ENCODE assay signal across 15 cellular contexts in the genomic region with DNA sequence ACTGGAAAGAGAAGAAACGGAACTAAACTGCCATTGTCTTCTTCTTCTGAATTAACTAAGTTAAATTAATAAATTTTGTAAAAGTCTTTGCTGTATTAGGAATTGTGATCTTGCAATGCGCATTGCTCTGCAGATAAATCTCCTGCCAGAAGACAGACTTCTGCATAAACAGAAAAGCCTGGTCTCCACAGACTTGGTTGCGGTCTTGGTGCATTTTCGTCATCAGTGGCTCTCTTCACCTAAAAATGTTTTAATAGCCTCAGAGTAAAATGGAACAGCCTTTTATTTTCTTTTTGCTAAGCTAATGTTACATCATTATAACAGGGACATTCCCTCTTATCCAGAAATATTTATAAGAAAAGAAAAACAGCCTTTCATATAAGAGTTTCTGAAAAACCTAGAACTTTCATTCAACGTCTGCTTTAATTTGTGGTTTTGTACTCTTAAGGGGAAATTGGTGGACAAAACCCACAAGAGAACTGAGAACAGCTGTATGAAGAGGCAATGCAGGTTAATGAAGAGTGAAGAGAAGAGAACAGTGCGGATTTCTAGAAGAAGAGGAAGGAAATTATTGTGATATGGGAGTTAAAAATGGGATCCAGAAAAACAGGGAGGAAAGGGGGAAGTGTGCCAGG. TPM values are rescaled to one million over a fixed set of nuclear protein-coding genes. Genes with fewer than 3 reads are reported as not detected.
A peak's percentile ranks its signal among the peaks of the same experiment; 100 is the strongest.
DNase-seq lines count a peak whose midpoint lies in the region; ATAC-seq and TF ChIP-seq lines count a peak whose summit lies in the region.
"Had no signal": no experiment of that assay in that cellular context is flagged by ENCODE, and none has a peak within 500 bp of the region (broad histone marks: within the 10 kb centered on the region; RNA-seq: fewer than 3 reads in every experiment).

No MANE protein-coding gene starts in this region.

- H3K36me3 ChIP-seq in MM.1S (replicated peaks; ENCODE audit: insufficient read depth, low read length): no peaks in the 10 kb centered on the region
- H3K36me3 ChIP-seq: HAP-1, lower lobe of right lung had no signal

- H3K9me3 ChIP-seq in MM.1S (replicated peaks; ENCODE audit: insufficient read depth, low read length): no peaks in the 10 kb centered on the region
- H3K9me3 ChIP-seq: HAP-1, lower lobe of right lung had no signal

- H4K20me1 ChIP-seq in MM.1S (ENCODE audit: insufficient read depth, low read length): no peaks in the 10 kb centered on the region

- H3K9ac ChIP-seq in MM.1S (ENCODE audit: low read length): no peak overlapping the region

- no peak overlapping the region for H3K4me2 ChIP-seq in MM.1S (ENCODE audit: low read depth, low read length)

- no peaks in the 10 kb centered on the region for H3K9me3 Mint-ChIP-seq in natural killer cell
- H3K9me3 Mint-ChIP-seq in natural killer cell treated with Interleukin-12 subunit alpha and Interleukin-12 subunit beta and Interleukin-15 and Interleukin-18, amount 100 ng/mL, for 72 hours: no peaks in the 10 kb centered on the region

- intact Hi-C loops in natural killer cell (cut with micrococcal nuclease): no loop called here

- no peak for DNase-seq in natural killer cell
- DNase-seq in natural killer cell treated with Interleukin-12 subunit alpha and Interleukin-12 subunit beta and Interleukin-15 and Interleukin-18, amount 100 ng/mL, for 72 hours (ENCODE audit: low spot score): no peak
- DNase-seq in MM.1S: peak; percentile 7
- no peak for DNase-seq in stimulated activated naive CD4-positive, alpha-beta T cell treated with Interleukin-2 at 50 U/mL for 16 hours (lab: John Stamatoyannopoulos, UW)
- no peak for DNase-seq in NCI-H2081 (lab: John Stamatoyannopoulos, UW)
- no peak for DNase-seq in ureter (ENCODE audit: low spot score)
- no peak for DNase-seq in iPS-NIHi7 (ENCODE audit: extremely low spot score)
- DNase-seq: cerebellar nuclear complex, lower lobe of right lung, right cardiac atrium had no signal

- no peak overlapping the region for H3K4me3 ChIP-seq in MM.1S (ENCODE audit: low read length)
- H3K4me3 ChIP-seq: HAP-1, lower lobe of right lung had no signal

- peaks cover 5 to 7% of the 10 kb centered on the region in 2 donors for H3K4me1 Mint-ChIP-seq in natural killer cell
- peaks cover 6 to 8% of the 10 kb centered on the region in 2 donors for H3K4me1 Mint-ChIP-seq in natural killer cell treated with Interleukin-12 subunit alpha and Interleukin-12 subunit beta and Interleukin-15 and Interleukin-18, amount 100 ng/mL, for 72 hours (ENCODE audit: low read depth in 2 of 2)

- peaks cover 10 to 32% of the 10 kb centered on the region in 2 donors for H3K27me3 Mint-ChIP-seq in natural killer cell (ENCODE audit: low read depth in 2 of 2)
- H3K27me3 Mint-ChIP-seq in natural killer cell treated with Interleukin-12 subunit alpha and Interleukin-12 subunit beta and Interleukin-15 and Interleukin-18, amount 100 ng/mL, for 72 hours: peaks cover 11 to 38% of the 10 kb centered on the region in 2 donors

- H3K4me1 ChIP-seq in MM.1S (ENCODE audit: low read length): no peaks in the 10 kb centered on the region
- H3K4me1 ChIP-seq: HAP-1, lower lobe of right lung had no signal

- peak overlapping the region; percentile 10 for H3K4me3 Mint-ChIP-seq in natural killer cell
- no peak overlapping the region for H3K4me3 Mint-ChIP-seq in natural killer cell treated with Interleukin-12 subunit alpha and Interleukin-12 subunit beta and Interleukin-15 and Interleukin-18, amount 100 ng/mL, for 72 hours

- H3F3A ChIP-seq in MM.1S (ENCODE audit: insufficient read depth, low read length): no peaks in the 10 kb centered on the region

- H3K79me2 ChIP-seq in MM.1S (ENCODE audit: low read length): no peaks in the 10 kb centered on the region

- no peak overlapping the region for H2AFZ ChIP-seq in MM.1S (ENCODE audit: low read length)

- no peaks in the 10 kb centered on the region for H3K27me3 ChIP-seq in MM.1S (replicated peaks; ENCODE audit: insufficient read depth, low read length)

- H3K9me2 ChIP-seq in MM.1S (replicated peaks; ENCODE audit: insufficient read depth, low read length): no peaks in the 10 kb centered on the region

- H3K27ac ChIP-seq in MM.1S (ENCODE audit: low read length): no peak overlapping the region
- H3K27ac ChIP-seq: foreskin keratinocyte, lower lobe of right lung had no signal

- ATAC-seq in natural killer cell: peak in 2 of 3 donors; percentile 31 to 68
- ATAC-seq in natural killer cell treated with Interleukin-12 subunit alpha and Interleukin-12 subunit beta and Interleukin-15 and Interleukin-18, amount 100 ng/mL, for 72 hours: no peak
- ATAC-seq in HG02840 (IDR thresholded peaks at IDR 0.05; ENCODE audit: low FRiP score, unreplicated experiment): peak; percentile 74
- ATAC-seq: lower lobe of right lung, right cardiac atrium had no signal

- no peaks in the 10 kb centered on the region for H3K36me3 Mint-ChIP-seq in natural killer cell
- H3K36me3 Mint-ChIP-seq in natural killer cell treated with Interleukin-12 subunit alpha and Interleukin-12 subunit beta and Interleukin-15 and Interleukin-18, amount 100 ng/mL, for 72 hours: no peaks in the 10 kb centered on the region

- no peak overlapping the region for H3K27ac Mint-ChIP-seq in natural killer cell
- H3K27ac Mint-ChIP-seq in natural killer cell treated with Interleukin-12 subunit alpha and Interleukin-12 subunit beta and Interleukin-15 and Interleukin-18, amount 100 ng/mL, for 72 hours: no peak overlapping the region

- no peak for TF ChIP-seq CTCF in natural killer cell (IDR thresholded peaks at IDR 0.05)
- TF ChIP-seq CTCF in MM.1S (IDR thresholded peaks at IDR 0.05; ENCODE audit: low read length): no peak

RNA-seq across cellular contexts. Expression of a gene that starts 10.1 kb away (rescaled TPM):
- not detected for total RNA-seq in natural killer cell
- total RNA-seq in natural killer cell treated with Interleukin-12 subunit alpha and Interleukin-12 subunit beta and Interleukin-15 and Interleukin-18, amount 100 ng/mL, for 72 hours: not detected
- total RNA-seq in ureter: not detected
- total RNA-seq: foreskin keratinocyte, G401, lower lobe of right lung, M059J, right cardiac atrium had no signal

RNA-seq across cellular contexts. Expression of a gene that starts 40.2 kb away (rescaled TPM):
- total RNA-seq in natural killer cell (10 to 100 TPM; 13.5 to 17.2 (median 13.6) TPM), ureter (27.8 TPM)
- 10 to 100 TPM; 13.3 to 16.6 TPM for total RNA-seq in natural killer cell treated with Interleukin-12 subunit alpha and Interleukin-12 subunit beta and Interleukin-15 and Interleukin-18, amount 100 ng/mL, for 72 hours

RNA-seq across cellular contexts. Expression of a gene that starts 55.2 kb away (rescaled TPM):
- total RNA-seq in natural killer cell (not detected), ureter (not detected)
- not detected for total RNA-seq in natural killer cell treated with Interleukin-12 subunit alpha and Interleukin-12 subunit beta and Interleukin-15 and Interleukin-18, amount 100 ng/mL, for 72 hours
- total RNA-seq: foreskin keratinocyte, G401, lower lobe of right lung, M059J, right cardiac atrium had no signal

RNA-seq across cellular contexts. Expression of a gene that starts 55.7 kb away (rescaled TPM):
- total RNA-seq in natural killer cell (not detected), ureter (not detected)
- total RNA-seq in natural killer cell treated with Interleukin-12 subunit alpha and Interleukin-12 subunit beta and Interleukin-15 and Interleukin-18, amount 100 ng/mL, for 72 hours: not detected
- total RNA-seq: foreskin keratinocyte, G401, lower lobe of right lung, M059J, right cardiac atrium had no signal

Comparison
In these comparisons a context has a peak if more than half of its experiments do, and no peak if none do; other contexts are left out.
1. ATAC-seq: peak in natural killer cell (2 of 3) and HG02840 (single experiment); none in natural killer cell treated with Interleukin-12 subunit alpha and Interleukin-12 subunit beta and Interleukin-15 and Interleukin-18, amount 100 ng/mL, for 72 hours (0 of 2).